11 cellular contexts compared by ENCODE assay signal in the genomic region with DNA sequence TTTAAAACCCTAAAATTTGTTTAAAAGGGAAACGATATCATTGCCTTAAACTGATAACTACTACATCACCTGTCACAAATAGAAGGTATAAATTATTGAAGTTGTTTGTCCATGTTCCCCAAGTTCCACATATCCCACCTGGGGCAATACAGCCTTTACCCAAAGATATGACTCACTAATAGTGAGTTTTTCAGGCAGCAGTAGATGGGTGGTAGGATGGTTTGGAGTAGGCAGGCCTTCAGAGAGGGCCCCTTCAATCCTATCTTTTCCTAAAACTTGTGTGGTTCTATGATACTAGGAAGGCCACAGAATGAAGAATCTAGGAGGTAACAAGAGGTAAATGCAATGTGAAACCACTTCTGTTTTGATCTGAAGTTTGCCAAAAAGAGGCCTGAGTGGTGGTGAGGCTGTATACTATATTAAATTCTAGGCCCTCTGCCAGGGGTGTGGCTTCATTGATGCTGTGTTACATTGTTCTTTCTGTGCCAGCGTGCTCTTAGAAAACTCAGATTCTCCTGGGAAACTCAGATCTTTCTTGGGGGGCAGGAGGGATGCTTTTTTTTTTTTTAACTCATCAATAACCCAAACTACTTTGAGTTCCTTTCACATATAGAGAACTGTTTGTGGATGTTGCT. TPM values are rescaled to one million over a fixed set of nuclear protein-coding genes. Genes with fewer than 3 reads are reported as not detected.
DNase-seq lines count a peak whose midpoint lies in the region; ATAC-seq and TF ChIP-seq lines count a peak whose summit lies in the region.
"Had no signal": no experiment of that assay in that cellular context is flagged by ENCODE, and none has a peak within 500 bp of the region (broad histone marks: within the 10 kb centered on the region; RNA-seq: fewer than 3 reads in every experiment).

No MANE protein-coding gene starts in this region.

- H3K9me3 ChIP-seq in adipocyte (ENCODE audit: control insufficient read depth, low read length) (no peaks in the 10 kb centered on the region), heart right ventricle (no peaks in the 10 kb centered on the region)

- H3K4me3 ChIP-seq in adipocyte (ENCODE audit: low read length) (peak overlapping the region; percentile 58), heart right ventricle (no peak overlapping the region), skin epidermis (no peak overlapping the region)

- H3K27me3 ChIP-seq in adipocyte (replicated peaks; ENCODE audit: control insufficient read depth, insufficient read depth, low read length) (no peaks in the 10 kb centered on the region), heart right ventricle (no peaks in the 10 kb centered on the region)

- TF ChIP-seq CTCF in heart right ventricle (IDR thresholded peaks at IDR 0.05), result no peak

- POLR2A ChIA-PET in T-cell (lab: Charles Lee), result no interaction called here

- peaks cover 17% of the 10 kb centered on the region for H3K4me1 Mint-ChIP-seq in activated CD8-positive, alpha-beta memory T cell treated with anti-CD3 and anti-CD28 coated beads, Interleukin-2, amount 10 ng/mL, durations not matched to agents 7 days and 5 days
- no peaks in the 10 kb centered on the region for H3K4me1 Mint-ChIP-seq in T-cell

- no peaks in the 10 kb centered on the region for H3K36me3 Mint-ChIP-seq in activated CD8-positive, alpha-beta memory T cell treated with anti-CD3 and anti-CD28 coated beads, Interleukin-2, amount 10 ng/mL, durations not matched to agents 7 days and 5 days
- H3K36me3 Mint-ChIP-seq in T-cell, result no peaks in the 10 kb centered on the region

- ATAC-seq in heart right ventricle, result peak in 7 of 8 donors; percentile 27 to 75 (median 66)
- no peak for ATAC-seq in HG03280 (IDR thresholded peaks at IDR 0.05; ENCODE audit: unreplicated experiment)
- no peak for ATAC-seq in activated CD8-positive, alpha-beta memory T cell treated with anti-CD3 and anti-CD28 coated beads, Interleukin-2, amount 10 ng/mL, durations not matched to agents 7 days and 5 days
- no peak for ATAC-seq in GM21737 (IDR thresholded peaks at IDR 0.05; ENCODE audit: unreplicated experiment)
- ATAC-seq in T-cell (replicated peaks in 1 of 4), result no peak

- H3K27ac Mint-ChIP-seq in activated CD8-positive, alpha-beta memory T cell treated with anti-CD3 and anti-CD28 coated beads, Interleukin-2, amount 10 ng/mL, durations not matched to agents 7 days and 5 days, result no peak overlapping the region
- H3K27ac Mint-ChIP-seq in T-cell, result no peak overlapping the region

- DNase-seq in H4 (ENCODE audit: low spot score) (peak; percentile 35), adipocyte (ENCODE audit: low read depth) (peak; percentile 83), heart right ventricle (peak in 1 of 2 donors; percentile 46), T-cell (no peak)
- no peak for DNase-seq in activated CD8-positive, alpha-beta memory T cell treated with anti-CD3 and anti-CD28 coated beads, Interleukin-2, amount 10 ng/mL, durations not matched to agents 7 days and 5 days
- DNase-seq: central memory CD4-positive, alpha-beta T cell; Karpas-422; SHP77 treated with DMSO at 0.1 percent for 48 hours had no signal

- no peaks in the 10 kb centered on the region for H3K27me3 Mint-ChIP-seq in activated CD8-positive, alpha-beta memory T cell treated with anti-CD3 and anti-CD28 coated beads, Interleukin-2, amount 10 ng/mL, durations not matched to agents 7 days and 5 days
- H3K27me3 Mint-ChIP-seq in T-cell, result no peaks in the 10 kb centered on the region

- no peaks in the 10 kb centered on the region for H3K36me3 ChIP-seq in adipocyte (ENCODE audit: control insufficient read depth, insufficient read depth, low read length, severe bottlenecking)
- H3K36me3 ChIP-seq in heart right ventricle, result no peaks in the 10 kb centered on the region

- 55 to 56% methylated on average over 2 of the region's 2 CpGs for WGBS in heart right ventricle, 2 donors

- H3K9ac ChIP-seq in adipocyte (ENCODE audit: low read length), result peak overlapping the region; percentile 75

- CTCF ChIA-PET in activated CD8-positive, alpha-beta memory T cell treated with anti-CD3 and anti-CD28 coated beads, Interleukin-2, amount 10 ng/mL, durations not matched to agents 7 days and 5 days (lab: Charles Lee), result interaction anchor here (0.9 to 1.2 kb wide), 2 partner anchors 14 to 38 kb away, joined by 3 to 4 read pairs; no protein-coding TSS in a partner anchor
- CTCF ChIA-PET in T-cell (lab: Charles Lee), result no interaction called here

- no peaks in the 10 kb centered on the region for H3K9me3 Mint-ChIP-seq in activated CD8-positive, alpha-beta memory T cell treated with anti-CD3 and anti-CD28 coated beads, Interleukin-2, amount 10 ng/mL, durations not matched to agents 7 days and 5 days (ENCODE audit: low read depth)
- H3K9me3 Mint-ChIP-seq in T-cell, result no peaks in the 10 kb centered on the region

- no peak overlapping the region for H3K4me3 Mint-ChIP-seq in activated CD8-positive, alpha-beta memory T cell treated with anti-CD3 and anti-CD28 coated beads, Interleukin-2, amount 10 ng/mL, durations not matched to agents 7 days and 5 days
- no peak overlapping the region for H3K4me3 Mint-ChIP-seq in T-cell

- H3K4me1 ChIP-seq in adipocyte (ENCODE audit: control insufficient read depth, insufficient read depth, low read length), result peaks cover 57% of the 10 kb centered on the region
- peaks cover 18 to 82% (median 73%) of the 10 kb centered on the region in 9 donors for H3K4me1 ChIP-seq in heart right ventricle

- intact Hi-C loops in heart right ventricle (cut with DNase I), result loop anchor here in 6 of 10 donors (5.0 to 10.0 kb wide), 3 partner anchors 40 to 55 kb away; no protein-coding TSS in a partner anchor

- H3K27ac ChIP-seq in heart right ventricle (peak overlapping the region in 9 of 10 donors; percentile 9 to 83 (median 68)), skin epidermis (peak overlapping the region in 11 of 21 experiments; percentile 4 to 76 (median 56))

RNA-seq across cellular contexts. Expression of a gene that starts 7.2 kb away (rescaled TPM):
- 15.4 and 23.0 TPM in 2 replicates for total RNA-seq in H4 (2014; rRNA removed; shearing (Covaris generic))
- total RNA-seq in heart right ventricle (100 to 1,000 TPM in 3 of 10 donors, 10 to 100 TPM in 7; 55.2 to 114 (median 95.3) TPM), T-cell (1 to 10 TPM; 1.9 to 6.0 (median 5.0) TPM)
- polyA plus RNA-seq in heart right ventricle, result 100 to 1,000 TPM in 1 of 2 donors, 10 to 100 TPM in 1; 45.0 to 217 TPM
- 10 to 100 TPM; 16.8 to 23.0 TPM for total RNA-seq in activated CD8-positive, alpha-beta memory T cell treated with anti-CD3 and anti-CD28 coated beads, Interleukin-2, amount 10 ng/mL, durations not matched to agents 7 days and 5 days

RNA-seq across cellular contexts. Expression of a gene that starts 56.5 kb away (rescaled TPM):
- total RNA-seq in H4 (2014; rRNA removed; shearing (Covaris generic)), result 1.9 and 2.1 TPM in 2 replicates
- total RNA-seq in heart right ventricle, result 10 to 100 TPM in 8 of 10 donors, 1 to 10 TPM in 2; 9.5 to 17.2 (median 13.0) TPM
- 10 to 100 TPM in 1 of 2 donors, 1 to 10 TPM in 1; 5.0 to 12.1 TPM for polyA plus RNA-seq in heart right ventricle
- total RNA-seq in activated CD8-positive, alpha-beta memory T cell treated with anti-CD3 and anti-CD28 coated beads, Interleukin-2, amount 10 ng/mL, durations not matched to agents 7 days and 5 days, result 1 to 10 TPM; 2.9 to 3.4 TPM
- total RNA-seq in T-cell, result 10 to 100 TPM in 2 of 5 donors, 1 to 10 TPM in 3; 4.7 to 11.3 (median 9.7) TPM

Comparison
In these comparisons a context has a peak if more than half of its experiments do, and no peak if none do; other contexts are left out.
1. DNase-seq: peak in H4 (single experiment) and adipocyte (single experiment); none in activated CD8-positive, alpha-beta memory T cell treated with anti-CD3 and anti-CD28 coated beads, Interleukin-2, amount 10 ng/mL, durations not matched to agents 7 days and 5 days (single experiment) and T-cell (0 of 34).
2. ATAC-seq: peak in heart right ventricle (7 of 8); none in HG03280 (single experiment), activated CD8-positive, alpha-beta memory T cell treated with anti-CD3 and anti-CD28 coated beads, Interleukin-2, amount 10 ng/mL, durations not matched to agents 7 days and 5 days (single experiment), GM21737 (single experiment) and T-cell (0 of 4).